In the genomic region with DNA sequence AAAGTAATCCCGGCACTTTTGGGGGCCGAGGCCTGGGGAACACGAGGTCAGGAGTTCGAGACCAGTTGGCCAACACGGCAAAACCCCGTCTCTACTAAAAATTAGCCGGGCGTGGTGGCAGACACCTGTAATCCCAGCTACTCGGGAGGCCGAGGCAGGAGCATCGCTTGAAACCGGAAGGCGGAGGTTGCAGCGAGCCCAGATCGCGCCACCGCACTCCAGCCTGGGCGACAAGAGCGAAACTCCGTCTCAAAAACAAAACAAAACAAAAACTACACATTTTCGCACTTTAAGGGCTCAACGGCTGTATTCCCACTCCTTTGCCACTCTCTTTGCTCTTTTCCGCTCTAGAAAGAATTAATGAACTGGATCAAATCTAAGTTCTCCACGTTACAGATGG, we compare ENCODE assay signal across 8 cellular contexts. TPM values are rescaled to one million over a fixed set of nuclear protein-coding genes. Genes with fewer than 3 reads are reported as not detected.
DNase-seq lines count a peak whose midpoint lies in the region; ATAC-seq and FAIRE-seq lines count a peak whose summit lies in the region.

No MANE protein-coding gene starts in this region.

- H3K27me3 Mint-ChIP-seq in activated CD4-positive, alpha-beta memory T cell treated with anti-CD3 and anti-CD28 coated beads, Interleukin-2, amount 10 ng/mL, durations not matched to agents 7 days and 5 days = no peaks in the 10 kb centered on the region

- 90% methylated on average over 24 of the region's 24 CpGs for WGBS in right cardiac atrium
- WGBS in small intestine, 3 donors = 86 to 91% (median 90%) methylated on average over 24 of the region's 24 CpGs

- no peak for ATAC-seq in right cardiac atrium
- ATAC-seq in HG02973 (IDR thresholded peaks at IDR 0.05; ENCODE audit: unreplicated experiment) = no peak
- no peak for ATAC-seq in HG02840 (IDR thresholded peaks at IDR 0.05; ENCODE audit: low FRiP score, unreplicated experiment)
- ATAC-seq in GM18502 (IDR thresholded peaks at IDR 0.05; ENCODE audit: poor library complexity, unreplicated experiment) = no peak

- in situ Hi-C loops in HAP-1 (cut with MboI; ENCODE audit: low sequenced_read_pairs) = no loop called here

- intact Hi-C loops in right cardiac atrium (cut with DNase I) = no loop called here

- no peak for FAIRE-seq in small intestine (lab: Jason Lieb, UNC)

- H3K27me3 ChIP-seq in HAP-1 (ENCODE audit: low read depth) (no peaks in the 10 kb centered on the region), right cardiac atrium (ENCODE audit: control insufficient read depth, insufficient read depth) (no peaks in the 10 kb centered on the region), small intestine (ENCODE audit: control insufficient read depth in 2 of 2, insufficient read depth in 2 of 2, low read length in 2 of 2) (no peaks in the 10 kb centered on the region)

- H3K36me3 Mint-ChIP-seq in activated CD4-positive, alpha-beta memory T cell treated with anti-CD3 and anti-CD28 coated beads, Interleukin-2, amount 10 ng/mL, durations not matched to agents 7 days and 5 days (ENCODE audit: low read depth) = peaks cover 30% of the 10 kb centered on the region

- H3K9me3 Mint-ChIP-seq in activated CD4-positive, alpha-beta memory T cell treated with anti-CD3 and anti-CD28 coated beads, Interleukin-2, amount 10 ng/mL, durations not matched to agents 7 days and 5 days = no peaks in the 10 kb centered on the region

- peaks cover 39% of the 10 kb centered on the region for H3K4me1 Mint-ChIP-seq in activated CD4-positive, alpha-beta memory T cell treated with anti-CD3 and anti-CD28 coated beads, Interleukin-2, amount 10 ng/mL, durations not matched to agents 7 days and 5 days

- peak overlapping the region; percentile 93 for H3K4me3 ChIP-seq in HAP-1
- H3K4me3 ChIP-seq in right cardiac atrium (ENCODE audit: low read length) = peak overlapping the region; percentile 65
- peak overlapping the region; percentile 76 to 86 for H3K4me3 ChIP-seq in small intestine (ENCODE audit: low read depth in 1 of 2, low read length in 2 of 2)

- H3K27ac ChIP-seq in right cardiac atrium (ENCODE audit: low read length) = peak overlapping the region; percentile 85
- H3K27ac ChIP-seq in small intestine (ENCODE audit: low read depth in 1 of 2, low read length in 1 of 2) = peak overlapping the region; percentile 93 to 95

- H3K36me3 ChIP-seq in HAP-1 (replicated peaks) = peaks cover 24% of the 10 kb centered on the region
- peaks cover 4 to 9% of the 10 kb centered on the region in 2 donors for H3K36me3 ChIP-seq in small intestine (ENCODE audit: control insufficient read depth in 2 of 2, insufficient read depth in 2 of 2, low read length in 2 of 2)

- DNase-seq in HAP-1 (ENCODE audit: low spot score in 2 of 2) (no peak), right cardiac atrium (peak in 2 of 3 donors; percentile 48 to 66), small intestine (no peak), NCI-H1092 treated with DMSO at 0.1 percent for 48 hours (lab: John Stamatoyannopoulos, UW) (no peak)
- no peak for DNase-seq in activated CD4-positive, alpha-beta memory T cell treated with anti-CD3 and anti-CD28 coated beads, Interleukin-2, amount 10 ng/mL, durations not matched to agents 7 days and 5 days

- CTCF ChIA-PET in activated CD4-positive, alpha-beta memory T cell treated with anti-CD3 and anti-CD28 coated beads, Interleukin-2, amount 10 ng/mL, durations not matched to agents 7 days and 5 days (lab: Charles Lee) = no interaction called here

- H3K9me3 ChIP-seq in HAP-1 (no peaks in the 10 kb centered on the region), right cardiac atrium (ENCODE audit: control insufficient read depth, low read length) (no peaks in the 10 kb centered on the region), small intestine (ENCODE audit: control insufficient read depth, low read depth) (no peaks in the 10 kb centered on the region)

- H3K4me1 ChIP-seq in HAP-1 (no peaks in the 10 kb centered on the region; the same call in 1 of the 2 replicates), right cardiac atrium (ENCODE audit: control insufficient read depth, insufficient read depth, low read length) (no peaks in the 10 kb centered on the region), small intestine (ENCODE audit: control insufficient read depth in 2 of 2, insufficient read depth in 1 of 2, low read depth in 1 of 2, low read length in 1 of 2) (no peaks in the 10 kb centered on the region)

- peak overlapping the region; percentile 89 for H3K27ac Mint-ChIP-seq in activated CD4-positive, alpha-beta memory T cell treated with anti-CD3 and anti-CD28 coated beads, Interleukin-2, amount 10 ng/mL, durations not matched to agents 7 days and 5 days

- POLR2A ChIA-PET in activated CD4-positive, alpha-beta memory T cell treated with anti-CD3 and anti-CD28 coated beads, Interleukin-2, amount 10 ng/mL, durations not matched to agents 7 days and 5 days (lab: Charles Lee) = interaction anchor here (1.3 to 2.0 kb wide), 3 partner anchors 16 to 47 kb away, joined by 3 to 7 read pairs (median 5); partner anchors contain the start of gene IL5RA

- peak overlapping the region; percentile 94 for H3K4me3 Mint-ChIP-seq in activated CD4-positive, alpha-beta memory T cell treated with anti-CD3 and anti-CD28 coated beads, Interleukin-2, amount 10 ng/mL, durations not matched to agents 7 days and 5 days

RNA-seq across cellular contexts. Expression of gene TRNT1, which starts 0.8 kb away (rescaled TPM):
- 10 to 100 TPM; 29.5 to 32.4 TPM for total RNA-seq in activated CD4-positive, alpha-beta memory T cell treated with anti-CD3 and anti-CD28 coated beads, Interleukin-2, amount 10 ng/mL, durations not matched to agents 7 days and 5 days
- 10 to 100 TPM; 11.1 to 19.3 (median 16.5) TPM for total RNA-seq in right cardiac atrium
- polyA plus RNA-seq in right cardiac atrium = 10.4 TPM
- 10 to 100 TPM in 2 of 3 donors, 1 to 10 TPM in 1; 6.5 to 11.7 (median 11.0) TPM for polyA plus RNA-seq in small intestine

RNA-seq across cellular contexts. Expression of gene IL5RA, which starts 15.8 kb away (rescaled TPM):
- not detected for total RNA-seq in activated CD4-positive, alpha-beta memory T cell treated with anti-CD3 and anti-CD28 coated beads, Interleukin-2, amount 10 ng/mL, durations not matched to agents 7 days and 5 days
- 1 to 10 TPM; 2.2 to 3.9 (median 3.0) TPM for total RNA-seq in right cardiac atrium
- polyA plus RNA-seq in right cardiac atrium (1.4 TPM), small intestine (under 1 TPM in 2 of 3 donors, not detected in 1; 0.15 to 0.81 TPM)

RNA-seq across cellular contexts. Expression of gene CRBN, which starts 53.5 kb away (rescaled TPM):
- 10 to 100 TPM; 62.8 to 74.4 TPM for total RNA-seq in activated CD4-positive, alpha-beta memory T cell treated with anti-CD3 and anti-CD28 coated beads, Interleukin-2, amount 10 ng/mL, durations not matched to agents 7 days and 5 days
- total RNA-seq in right cardiac atrium = 10 to 100 TPM; 37.0 to 56.8 (median 44.9) TPM
- polyA plus RNA-seq in right cardiac atrium (24.5 TPM), small intestine (10 to 100 TPM; 26.6 to 33.8 (median 32.4) TPM)

Comparison
In these comparisons a context has a peak if more than half of its experiments do, and no peak if none do; other contexts are left out.
1. DNase-seq: peak in right cardiac atrium (2 of 3); none in HAP-1 (0 of 2), activated CD4-positive, alpha-beta memory T cell treated with anti-CD3 and anti-CD28 coated beads, Interleukin-2, amount 10 ng/mL, durations not matched to agents 7 days and 5 days (single experiment), small intestine (single experiment) and NCI-H1092 treated with DMSO at 0.1 percent for 48 hours (single experiment).
2. Peak in every context shown above with its lines, with median percentiles within 50 percentile points of each other: H3K4me3 ChIP-seq.